In the genomic region with DNA sequence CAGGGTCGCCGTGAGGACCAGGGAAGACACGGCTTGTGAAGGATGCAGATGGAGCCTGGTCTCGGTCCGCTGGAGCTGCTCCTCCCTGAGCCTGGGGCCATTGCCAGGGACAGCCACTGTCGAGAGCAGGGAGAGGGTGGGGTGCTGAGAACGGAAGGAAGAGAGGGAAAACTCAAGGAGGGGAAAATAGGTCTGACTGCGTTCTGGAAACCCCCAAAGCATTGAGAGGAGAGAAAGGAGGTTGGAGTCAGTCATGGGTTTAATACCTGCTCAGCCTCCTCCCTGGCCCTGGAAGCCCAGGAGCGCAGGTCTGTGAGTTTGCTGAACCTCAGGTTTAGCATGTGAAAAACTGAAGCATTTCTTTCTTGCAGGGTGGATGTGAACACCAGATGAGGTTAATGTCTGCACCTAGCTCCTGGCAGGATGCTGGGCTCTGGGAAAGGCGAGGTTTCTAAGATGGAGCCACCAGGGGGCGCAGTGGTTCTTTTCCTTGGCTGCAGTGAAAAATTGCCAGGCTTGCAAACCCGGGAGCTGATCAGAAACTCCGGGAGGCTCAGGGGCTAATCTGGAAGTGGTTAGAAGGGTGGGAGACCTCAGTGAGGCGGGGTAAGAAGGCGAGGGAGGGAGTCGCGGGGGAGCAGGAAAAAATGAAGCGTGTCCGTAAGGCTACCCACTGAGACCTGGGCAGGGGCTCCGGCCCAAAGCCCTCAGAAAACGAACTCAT, we compare ENCODE assay signal across 8 cellular contexts. TPM values are rescaled to one million over a fixed set of nuclear protein-coding genes. Genes with fewer than 3 reads are reported as not detected.
A peak's percentile ranks its signal among the peaks of the same experiment; 100 is the strongest.
DNase-seq lines count a peak whose midpoint lies in the region; ATAC-seq, FAIRE-seq and TF ChIP-seq lines count a peak whose summit lies in the region.

No MANE protein-coding gene starts in this region.

- H3K9me3 Mint-ChIP-seq in activated B cell treated with CpG ODN at 0.5 μM for 24 hours = no peaks in the 10 kb centered on the region

- ATAC-seq in activated B cell treated with CpG ODN at 0.5 μM for 24 hours (ENCODE audit: low read depth) = no peak
- ATAC-seq in HG02885 (IDR thresholded peaks at IDR 0.05; ENCODE audit: poor library complexity, unreplicated experiment) = no peak

- H3K4me3 ChIP-seq in cardiac fibroblast (replicated peaks in 1 of 2; ENCODE audit: low read depth in 2 of 2, low read length in 2 of 2) (no peak overlapping the region), kidney (ENCODE audit: low read length in 2 of 2) (no peak overlapping the region)

- no peak overlapping the region for H3K27ac Mint-ChIP-seq in activated B cell treated with CpG ODN at 0.5 μM for 24 hours

- no peaks in the 10 kb centered on the region for H3K9me3 ChIP-seq in kidney (ENCODE audit: control insufficient read depth in 1 of 2, low read length in 2 of 2)

- no peaks in the 10 kb centered on the region for H3K36me3 Mint-ChIP-seq in activated B cell treated with CpG ODN at 0.5 μM for 24 hours (ENCODE audit: low read depth)

- no peak overlapping the region for H3K9ac ChIP-seq in kidney (ENCODE audit: low read length in 2 of 2)

- no peaks in the 10 kb centered on the region for H3K36me3 ChIP-seq in kidney (ENCODE audit: control insufficient read depth in 1 of 2, insufficient read depth in 2 of 2, low read length in 2 of 2)

- CTCF ChIA-PET in activated B cell treated with CpG ODN at 0.5 μM for 24 hours (lab: Charles Lee) = interaction anchor here (0.6 to 3.8 kb wide), 37 partner anchors 8 to 898 kb away, joined by 3 to 51 read pairs (median 4); a partner anchor contains a TSS

- H3K4me1 ChIP-seq in kidney (ENCODE audit: control insufficient read depth in 1 of 2, insufficient read depth in 1 of 2, low read depth in 1 of 2, low read length in 2 of 2) = no peaks in the 10 kb centered on the region

- H3K27ac ChIP-seq in kidney (ENCODE audit: low read depth in 2 of 2, low read length in 2 of 2) = no peak overlapping the region

- DNase-seq in SIG-M5 treated with dmso at 0.1 percent for 504 hours (lab: John Stamatoyannopoulos, UW; ENCODE audit: unreplicated experiment) (peak; percentile 45), SIG-M5 (lab: John Stamatoyannopoulos, UW) (no peak), NCI-H2196 treated with DMSO at 0.1 percent for 48 hours (lab: John Stamatoyannopoulos, UW; ENCODE audit: unreplicated experiment) (peak; percentile 59), activated B cell treated with CpG ODN at 0.5 μM for 24 hours (peak; percentile 55), cardiac fibroblast (ENCODE audit: low read depth in 2 of 2) (peak; percentile 81 to 82), kidney (peak; percentile 78)
- DNase-seq in stimulated activated CD4-positive, alpha-beta T cell treated with anti-CD3 and anti-CD28 coated beads, Interleukin-1b, Interleukin-23, amount 100 ng/mL, for 48 hours = peak; percentile 71

- H3K4me3 Mint-ChIP-seq in activated B cell treated with CpG ODN at 0.5 μM for 24 hours = no peak overlapping the region

- peaks cover 7% of the 10 kb centered on the region for H3K4me1 Mint-ChIP-seq in activated B cell treated with CpG ODN at 0.5 μM for 24 hours

- peak; percentile 50 for TF ChIP-seq CTCF in activated B cell treated with CpG ODN at 0.5 μM for 24 hours (IDR thresholded peaks at IDR 0.05)
- peak; percentile 75 for TF ChIP-seq CTCF in cardiac fibroblast (IDR thresholded peaks at IDR 0.05; ENCODE audit: low read depth, low read length)
- TF ChIP-seq CTCF in kidney (IDR thresholded peaks at IDR 0.05; ENCODE audit: borderline replicate concordance, extremely low read depth, insufficient read depth) = peak; percentile 63

- peaks cover 6% of the 10 kb centered on the region for H3K27me3 Mint-ChIP-seq in activated B cell treated with CpG ODN at 0.5 μM for 24 hours

- FAIRE-seq in kidney (lab: Jason Lieb, UNC) = no peak

- intact Hi-C loops in activated B cell treated with CpG ODN at 0.5 μM for 24 hours (cut with micrococcal nuclease) = loop anchor here (1.0 to 2.0 kb wide), 6 partner anchors 45 to 1107 kb away; a partner anchor contains a TSS
- intact Hi-C loops in kidney (cut with DNase I) = no loop called here

- POLR2A ChIA-PET in activated B cell treated with CpG ODN at 0.5 μM for 24 hours (lab: Charles Lee) = interaction anchor here (0.5 to 1.4 kb wide), 4 partner anchors 19 to 331 kb away, joined by 3 to 5 read pairs (median 4); a partner anchor contains a TSS

RNA-seq across cellular contexts. Expression of a gene that starts 33.6 kb away (rescaled TPM):
- total RNA-seq in activated B cell treated with CpG ODN at 0.5 μM for 24 hours (39.6 and 48.3 TPM in 2 replicates), kidney (75.8 TPM)
- 30.1 TPM for polyA plus RNA-seq in kidney (ENCODE audit: insufficient read depth, low read depth, low replicate concordance)

RNA-seq across cellular contexts. Expression of a gene that starts 45.2 kb away (rescaled TPM):
- total RNA-seq in activated B cell treated with CpG ODN at 0.5 μM for 24 hours (not detected in 2 replicates), kidney (0.69 TPM)
- polyA plus RNA-seq in kidney (ENCODE audit: insufficient read depth, low read depth, low replicate concordance) = not detected
